Comparison of ENCODE assay signal across 9 cellular contexts in genomic region chr5:180209137-180209581, GRCh38.
DNase-seq lines count a peak whose midpoint lies in the region; ATAC-seq and TF ChIP-seq lines count a peak whose summit lies in the region.
"Had no signal": no experiment of that assay in that cellular context is flagged by ENCODE, and none has a peak within 500 bp of the region (broad histone marks: within the 10 kb centered on the region; RNA-seq: fewer than 3 reads in every experiment).

Gene RASGEF1C, minus strand, starts transcription at chr5:180209211. Its CDS starts 71,159 bp downstream, at chr5:180138052.

- peak within 1 kb of the TSS; percentile 78 for H3K4me3 Mint-ChIP-seq in nephron progenitor cell

- H3K27ac Mint-ChIP-seq in nephron progenitor cell, result no peak within 1 kb of the TSS

- peaks cover 9% of the 10 kb centered on the region for H3K4me1 ChIP-seq in stomach smooth muscle (ENCODE audit: control insufficient read depth, insufficient read depth, low read length)

- H3K4me3 ChIP-seq in fibroblast of mammary gland (ENCODE audit: control insufficient read depth, low read depth, low read length), result no peak within 1 kb of the TSS
- H3K4me3 ChIP-seq in stomach smooth muscle (ENCODE audit: low read length in 2 of 2), result peak within 1 kb of the TSS; percentile 64 to 65

- H3K27me3 ChIP-seq in stomach smooth muscle (ENCODE audit: control insufficient read depth in 1 of 2, insufficient read depth in 2 of 2, low read length in 2 of 2), result peaks cover 27 to 33% of the 10 kb centered on the region in 2 donors

- no peaks in the 10 kb centered on the region for H3K36me3 Mint-ChIP-seq in nephron progenitor cell (ENCODE audit: low read depth)

- no peaks in the 10 kb centered on the region for H3K9me3 ChIP-seq in stomach smooth muscle (ENCODE audit: control insufficient read depth in 2 of 2, low read length in 2 of 2)

- H3K9ac ChIP-seq in stomach smooth muscle (ENCODE audit: low read length in 2 of 2), result no peak within 1 kb of the TSS

- peak; percentile 68 for ATAC-seq in HG02610 (IDR thresholded peaks at IDR 0.05; ENCODE audit: unreplicated experiment)

- no peaks in the 10 kb centered on the region for H3K36me3 ChIP-seq in stomach smooth muscle (ENCODE audit: control insufficient read depth in 2 of 2, insufficient read depth in 2 of 2, low read length in 2 of 2)

- no peak within 1 kb of the TSS for H3K27ac ChIP-seq in stomach smooth muscle (ENCODE audit: low read length)
- H3K27ac ChIP-seq: epithelial cell of prostate had no signal

- no peaks in the 10 kb centered on the region for H3K9me3 Mint-ChIP-seq in nephron progenitor cell

- H3K27me3 Mint-ChIP-seq in nephron progenitor cell (ENCODE audit: low read depth, poor library complexity), result peaks cover 34% of the 10 kb centered on the region

- TF ChIP-seq CTCF in fibroblast of mammary gland (conservative IDR thresholded peaks at IDR 0.05; ENCODE audit: control insufficient read depth, insufficient read depth, low read depth, low read length) (no peak), nephron progenitor cell (IDR thresholded peaks at IDR 0.05) (no peak)

- peak; percentile 93 for DNase-seq in GM03348 (ENCODE audit: low spot score)
- DNase-seq in NCI-H774 (lab: John Stamatoyannopoulos, UW), result peak; percentile 42
- peak; percentile 41 for DNase-seq in activated T-helper 1 cell treated with Interleukin-2 at 50 U/mL for 16 hours (ENCODE audit: low read depth)
- DNase-seq in fibroblast of mammary gland (ENCODE audit: low read depth), result peak; percentile 40
- DNase-seq in nephron progenitor cell, result peak; percentile 88
- DNase-seq in NCI-H146 (lab: John Stamatoyannopoulos, UW), result no peak

- H3K4me1 Mint-ChIP-seq in nephron progenitor cell, result peaks cover 11% of the 10 kb centered on the region
